ENCODE assay signal across 1 cellular context in the genomic region with DNA sequence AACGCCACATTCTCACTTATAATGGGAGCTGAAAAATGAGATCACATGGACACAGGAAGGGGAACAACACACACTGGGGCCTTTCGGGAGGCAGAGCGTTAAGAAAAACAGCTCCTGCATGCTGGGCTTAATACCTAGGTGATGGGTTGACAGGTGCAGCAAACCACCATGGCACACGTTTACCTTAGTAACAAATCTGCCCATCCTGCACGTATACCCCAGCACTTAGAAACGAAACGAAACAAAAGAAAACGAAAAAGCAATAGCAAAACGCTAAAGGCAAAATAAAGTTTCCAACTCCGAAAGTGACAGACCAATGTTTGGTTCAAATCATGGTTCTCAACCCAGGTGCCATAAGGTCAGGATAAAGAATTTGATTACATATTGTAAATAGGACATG.
A peak's percentile ranks its signal among the peaks of the same experiment; 100 is the strongest.
TF ChIP-seq lines count a peak whose summit lies in the region.

No MANE protein-coding gene starts in this region.

TF ChIP-seq in HEK293, 187 proteins besides CTCF, POLR2A, EP300 and RAD21 (continued from another document):
- TF ChIP-seq ZNF621 (tag by site-specific recombination; IDR thresholded peaks at IDR 0.05) (0 out of 2 replicates have a peak, but pooled peaks have one; percentile 45), ZNF776 (tag by site-specific recombination; IDR thresholded peaks at IDR 0.05; ENCODE audit: borderline replicate concordance) (peak; percentile 92), ZNF311 (tag by site-specific recombination; IDR thresholded peaks at IDR 0.05; ENCODE audit: borderline replicate concordance) (peak; percentile 55; the same call in 1 of the 2 replicates), ZNF555 (tag by site-specific recombination; conservative IDR thresholded peaks at IDR 0.05) (peak; percentile 13; the same call in 1 of the 2 replicates), ZNF488 (tag by site-specific recombination; IDR thresholded peaks at IDR 0.05) (0 out of 2 replicates have a peak, but pooled peaks have one; percentile 24), ZNF133 (tag by site-specific recombination; IDR thresholded peaks at IDR 0.05) (peak; percentile 42; the same call in 1 of the 2 replicates)
- TF ChIP-seq, protein P1, sequence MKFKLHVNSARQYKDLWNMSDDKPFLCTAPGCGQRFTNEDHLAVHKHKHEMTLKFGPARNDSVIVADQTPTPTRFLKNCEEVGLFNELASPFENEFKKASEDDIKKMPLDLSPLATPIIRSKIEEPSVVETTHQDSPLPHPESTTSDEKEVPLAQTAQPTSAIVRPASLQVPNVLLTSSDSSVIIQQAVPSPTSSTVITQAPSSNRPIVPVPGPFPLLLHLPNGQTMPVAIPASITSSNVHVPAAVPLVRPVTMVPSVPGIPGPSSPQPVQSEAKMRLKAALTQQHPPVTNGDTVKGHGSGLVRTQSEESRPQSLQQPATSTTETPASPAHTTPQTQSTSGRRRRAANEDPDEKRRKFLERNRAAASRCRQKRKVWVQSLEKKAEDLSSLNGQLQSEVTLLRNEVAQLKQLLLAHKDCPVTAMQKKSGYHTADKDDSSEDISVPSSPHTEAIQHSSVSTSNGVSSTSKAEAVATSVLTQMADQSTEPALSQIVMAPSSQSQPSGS (tag by site-specific recombination; IDR thresholded peaks at IDR 0.05; ENCODE audit: low read depth): 0 out of 2 replicates have a peak, but pooled peaks have one; percentile 1
